In the genomic region with DNA sequence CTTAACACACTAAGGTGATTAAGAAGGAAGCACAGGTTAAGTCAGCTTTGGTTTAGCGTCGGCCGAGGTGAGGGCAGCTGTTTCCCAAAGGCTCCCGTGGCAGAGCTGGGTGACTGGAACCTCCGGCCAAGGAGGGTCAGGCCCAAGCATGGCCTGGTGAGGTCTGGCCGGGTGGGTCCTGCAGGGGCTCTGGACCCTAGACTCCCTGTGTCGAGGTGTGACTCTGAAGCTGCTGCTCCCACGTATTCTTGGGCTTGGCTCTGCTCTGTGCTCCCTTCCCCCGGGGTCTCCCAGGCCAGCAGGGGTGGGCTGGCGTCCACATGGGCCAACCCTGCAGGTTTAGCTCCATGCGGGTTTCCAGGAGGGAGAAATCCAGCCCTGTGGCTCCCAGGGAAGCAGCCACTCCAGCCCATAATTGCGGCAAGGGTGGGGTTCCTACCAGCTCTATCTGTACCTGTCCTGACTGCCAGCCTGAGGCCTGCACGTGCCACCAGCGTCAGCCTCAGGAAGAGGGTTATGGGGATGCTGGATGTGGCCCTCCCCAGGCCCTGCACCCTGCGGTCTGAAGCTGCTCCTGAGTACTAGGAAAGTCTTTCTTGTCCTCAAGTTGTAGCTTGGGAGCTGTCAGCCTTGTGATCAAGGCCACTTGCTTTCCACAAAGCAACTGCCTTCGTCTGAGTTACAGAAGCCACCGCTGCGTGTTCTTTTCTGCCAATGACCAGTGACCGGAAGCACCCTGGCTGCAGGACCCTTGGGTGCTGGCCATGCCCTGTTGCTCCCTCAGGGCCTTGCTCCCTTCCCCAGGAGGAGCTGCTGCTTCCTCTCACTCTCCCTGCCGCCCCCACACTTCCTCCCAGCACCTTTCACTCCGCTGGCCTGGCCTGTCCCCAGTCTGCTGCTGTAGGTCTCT, we compare ENCODE assay signal across 1 cellular context.
TF ChIP-seq lines count a peak whose summit lies in the region.

No MANE protein-coding gene starts in this region.

TF ChIP-seq in WTC11, 78 proteins besides CTCF, POLR2A, EP300 and RAD21 (continued from another document):
- TF ChIP-seq, protein P1, sequence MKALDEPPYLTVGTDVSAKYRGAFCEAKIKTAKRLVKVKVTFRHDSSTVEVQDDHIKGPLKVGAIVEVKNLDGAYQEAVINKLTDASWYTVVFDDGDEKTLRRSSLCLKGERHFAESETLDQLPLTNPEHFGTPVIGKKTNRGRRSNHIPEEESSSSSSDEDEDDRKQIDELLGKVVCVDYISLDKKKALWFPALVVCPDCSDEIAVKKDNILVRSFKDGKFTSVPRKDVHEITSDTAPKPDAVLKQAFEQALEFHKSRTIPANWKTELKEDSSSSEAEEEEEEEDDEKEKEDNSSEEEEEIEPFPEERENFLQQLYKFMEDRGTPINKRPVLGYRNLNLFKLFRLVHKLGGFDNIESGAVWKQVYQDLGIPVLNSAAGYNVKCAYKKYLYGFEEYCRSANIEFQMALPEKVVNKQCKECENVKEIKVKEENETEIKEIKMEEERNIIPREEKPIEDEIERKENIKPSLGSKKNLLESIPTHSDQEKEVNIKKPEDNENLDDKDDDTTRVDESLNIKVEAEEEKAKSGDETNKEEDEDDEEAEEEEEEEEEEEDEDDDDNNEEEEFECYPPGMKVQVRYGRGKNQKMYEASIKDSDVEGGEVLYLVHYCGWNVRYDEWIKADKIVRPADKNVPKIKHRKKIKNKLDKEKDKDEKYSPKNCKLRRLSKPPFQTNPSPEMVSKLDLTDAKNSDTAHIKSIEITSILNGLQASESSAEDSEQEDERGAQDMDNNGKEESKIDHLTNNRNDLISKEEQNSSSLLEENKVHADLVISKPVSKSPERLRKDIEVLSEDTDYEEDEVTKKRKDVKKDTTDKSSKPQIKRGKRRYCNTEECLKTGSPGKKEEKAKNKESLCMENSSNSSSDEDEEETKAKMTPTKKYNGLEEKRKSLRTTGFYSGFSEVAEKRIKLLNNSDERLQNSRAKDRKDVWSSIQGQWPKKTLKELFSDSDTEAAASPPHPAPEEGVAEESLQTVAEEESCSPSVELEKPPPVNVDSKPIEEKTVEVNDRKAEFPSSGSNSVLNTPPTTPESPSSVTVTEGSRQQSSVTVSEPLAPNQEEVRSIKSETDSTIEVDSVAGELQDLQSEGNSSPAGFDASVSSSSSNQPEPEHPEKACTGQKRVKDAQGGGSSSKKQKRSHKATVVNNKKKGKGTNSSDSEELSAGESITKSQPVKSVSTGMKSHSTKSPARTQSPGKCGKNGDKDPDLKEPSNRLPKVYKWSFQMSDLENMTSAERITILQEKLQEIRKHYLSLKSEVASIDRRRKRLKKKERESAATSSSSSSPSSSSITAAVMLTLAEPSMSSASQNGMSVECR (CRISPR knock-in tag; IDR thresholded peaks at IDR 0.05; ENCODE audit: borderline replicate concordance), result no peak
- no peak for TF ChIP-seq SOX15 (CRISPR knock-in tag; IDR thresholded peaks at IDR 0.05)
- TF ChIP-seq, protein P2, sequence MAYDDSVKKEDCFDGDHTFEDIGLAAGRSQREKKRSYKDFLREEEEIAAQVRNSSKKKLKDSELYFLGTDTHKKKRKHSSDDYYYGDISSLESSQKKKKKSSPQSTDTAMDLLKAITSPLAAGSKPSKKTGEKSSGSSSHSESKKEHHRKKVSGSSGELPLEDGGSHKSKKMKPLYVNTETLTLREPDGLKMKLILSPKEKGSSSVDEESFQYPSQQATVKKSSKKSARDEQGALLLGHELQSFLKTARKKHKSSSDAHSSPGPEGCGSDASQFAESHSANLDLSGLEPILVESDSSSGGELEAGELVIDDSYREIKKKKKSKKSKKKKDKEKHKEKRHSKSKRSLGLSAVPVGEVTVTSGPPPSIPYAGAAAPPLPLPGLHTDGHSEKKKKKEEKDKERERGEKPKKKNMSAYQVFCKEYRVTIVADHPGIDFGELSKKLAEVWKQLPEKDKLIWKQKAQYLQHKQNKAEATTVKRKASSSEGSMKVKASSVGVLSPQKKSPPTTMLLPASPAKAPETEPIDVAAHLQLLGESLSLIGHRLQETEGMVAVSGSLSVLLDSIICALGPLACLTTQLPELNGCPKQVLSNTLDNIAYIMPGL (CRISPR knock-in tag; IDR thresholded peaks at IDR 0.05), result no peak
